Comparison of ENCODE assay signal across 13 cellular contexts in the genomic region with DNA sequence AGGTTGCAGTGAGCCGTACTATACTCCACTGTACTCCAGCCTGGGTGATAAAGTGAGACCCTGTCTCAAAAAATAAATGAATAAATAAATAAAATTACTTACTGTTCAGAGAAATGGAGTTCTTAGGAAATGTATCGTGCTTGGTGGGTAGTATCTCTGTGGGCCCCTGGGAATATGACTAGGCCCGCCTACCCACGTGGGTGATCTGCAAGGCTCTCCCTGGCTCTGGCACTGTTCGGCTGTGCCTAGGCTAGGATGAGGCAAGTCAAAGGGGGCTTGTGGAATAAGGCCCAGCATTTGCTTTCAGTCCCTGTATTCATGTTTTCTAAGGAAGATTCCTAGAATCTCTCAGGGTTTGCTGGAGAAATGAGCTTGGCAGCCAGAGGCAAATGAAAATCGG. TPM values are rescaled to one million over a fixed set of nuclear protein-coding genes. Genes with fewer than 3 reads are reported as not detected.
DNase-seq lines count a peak whose midpoint lies in the region; TF ChIP-seq lines count a peak whose summit lies in the region.
"Had no signal": no experiment of that assay in that cellular context is flagged by ENCODE, and none has a peak within 500 bp of the region (broad histone marks: within the 10 kb centered on the region; RNA-seq: fewer than 3 reads in every experiment).

No MANE protein-coding gene starts in this region.

- H3K9ac ChIP-seq in colonic mucosa (ENCODE audit: low read depth in 2 of 2, low read length in 2 of 2) = no peak overlapping the region
- H3K9ac ChIP-seq in mucosa of rectum (ENCODE audit: low read depth in 1 of 2, low read length in 2 of 2) = peak overlapping the region in 1 of 2 donors; percentile 52

- TF ChIP-seq CTCF in LNCaP clone FGC (IDR thresholded peaks at IDR 0.05; ENCODE audit: control insufficient read depth, extremely low read depth, insufficient read depth) (no peak), colonic mucosa (IDR thresholded peaks at IDR 0.05) (no peak)

- H3K4me3 ChIP-seq in LNCaP clone FGC (ENCODE audit: low read depth, low read length) (peak overlapping the region; percentile 34), colonic mucosa (no peak overlapping the region), mucosa of rectum (ENCODE audit: low read length in 2 of 2) (no peak overlapping the region)

- H3K4me1 ChIP-seq in colonic mucosa (no peaks in the 10 kb centered on the region), mucosa of rectum (ENCODE audit: control insufficient read depth in 2 of 2, insufficient read depth in 2 of 2, low read length in 2 of 2) (peaks cover 18 to 20% of the 10 kb centered on the region in 2 donors)

- intact Hi-C loops in colonic mucosa (cut with DNase I) = loop anchor here (5.0 kb wide), 1 partner anchor 69 kb away; no protein-coding TSS in a partner anchor

- H3K27me3 ChIP-seq in colonic mucosa (no peaks in the 10 kb centered on the region), mucosa of rectum (ENCODE audit: control insufficient read depth in 2 of 2, insufficient read depth in 2 of 2, low read length in 2 of 2) (no peaks in the 10 kb centered on the region)

- H3K27ac ChIP-seq in colonic mucosa (peak overlapping the region; percentile 49), mucosa of rectum (ENCODE audit: low read depth in 2 of 2, low read length in 2 of 2) (peak overlapping the region; percentile 63 to 73), substantia nigra (ENCODE audit: low read depth, low read length, poor library complexity, severe bottlenecking) (peak overlapping the region; percentile 64)

- DNase-seq in LNCaP clone FGC (ENCODE audit: low read depth) = no peak
- no peak for DNase-seq in colonic mucosa
- DNase-seq in substantia nigra (lab: John Stamatoyannopoulos, UW) = peak in 2 of 49 donors; percentile 21 to 46
- no peak for DNase-seq in NCI-H345 (lab: John Stamatoyannopoulos, UW)
- DNase-seq in stimulated activated CD4-positive, alpha-beta T cell treated with anti-CD3 and anti-CD28 coated beads, Interleukin-2, amount 100 ng/mL, for 48 hours = no peak
- no peak for DNase-seq in DMS 273 treated with DMSO at 0.1 percent for 48 hours (lab: John Stamatoyannopoulos, UW)
- no peak for DNase-seq in stimulated activated CD4-positive, alpha-beta T cell treated with anti-CD3 and anti-CD28 coated beads, Interleukin-4, amount 100 ng/mL, for 1 hour
- DNase-seq: activated CD4-positive, alpha-beta T cell treated with anti-CD3 and anti-CD28 coated beads for 48 hours; COR-L47; GOT3; NCI-H1417 treated with DMSO at 0.1 percent for 48 hours; SW 1271 had no signal

- H3K9me3 ChIP-seq in colonic mucosa (no peaks in the 10 kb centered on the region), mucosa of rectum (ENCODE audit: control insufficient read depth in 2 of 2, low read length in 2 of 2) (no peaks in the 10 kb centered on the region)

- no peaks in the 10 kb centered on the region for H3K36me3 ChIP-seq in colonic mucosa
- H3K36me3 ChIP-seq in mucosa of rectum (ENCODE audit: control insufficient read depth in 2 of 2, insufficient read depth in 2 of 2, low read length in 2 of 2) = peaks cover 0 to 2% of the 10 kb centered on the region in 2 donors

RNA-seq across cellular contexts. Expression of gene CSRP1, which starts 4.5 kb away (rescaled TPM):
- total RNA-seq in colonic mucosa = 100 to 1,000 TPM; 186 to 376 TPM

RNA-seq across cellular contexts. Expression of gene NAV1, which starts 27.5 kb away (rescaled TPM):
- 10 to 100 TPM; 17.9 to 24.1 TPM for total RNA-seq in colonic mucosa

RNA-seq across cellular contexts. Expression of gene PHLDA3, which starts 42.4 kb away (rescaled TPM):
- total RNA-seq in colonic mucosa = 10 to 100 TPM; 13.1 to 21.2 TPM
